In genomic region chr6:18667612-18668011, GRCh38 we compare ENCODE assay signal across 18 cellular contexts.
A peak's percentile ranks its signal among the peaks of the same experiment; 100 is the strongest.
DNase-seq lines count a peak whose midpoint lies in the region; ATAC-seq and TF ChIP-seq lines count a peak whose summit lies in the region.
"Had no signal": no experiment of that assay in that cellular context is flagged by ENCODE, and none has a peak within 500 bp of the region (broad histone marks: within the 10 kb centered on the region; RNA-seq: fewer than 3 reads in every experiment).

No MANE protein-coding gene starts in this region.

- no peak for TF ChIP-seq CTCF in GM23338 (conservative IDR thresholded peaks at IDR 0.05; ENCODE audit: low read depth in 2 of 2)
- no peak for TF ChIP-seq CTCF in hepatocyte (IDR thresholded peaks at IDR 0.05; ENCODE audit: poor library complexity)
- TF ChIP-seq CTCF in mucosa of descending colon (IDR thresholded peaks at IDR 0.05): no peak

- H3K36me3 Mint-ChIP-seq in GM23338 (ENCODE audit: low read depth): no peaks in the 10 kb centered on the region
- H3K36me3 Mint-ChIP-seq in activated T-cell treated with anti-CD3 and anti-CD28 coated beads, Interleukin-2, amount 50 U/mL, for 24 hours (ENCODE audit: low read depth): no peaks in the 10 kb centered on the region
- H3K36me3 Mint-ChIP-seq: CD8-positive, alpha-beta T cell had no signal

- H3K9me2 ChIP-seq in GM23338 (ENCODE audit: insufficient read depth): peaks cover 15% of the 10 kb centered on the region; the same call in 1 of the 2 replicates
- H3K9me2 ChIP-seq in hepatocyte (replicated peaks; ENCODE audit: insufficient read depth): no peaks in the 10 kb centered on the region

- WGBS in hepatocyte (ENCODE audit: low lambda C conversion rate, missing lambda C conversion rate): 53% methylated on average over 2 of the region's 2 CpGs

- H3K4me3 ChIP-seq in GM23338: no peak overlapping the region
- no peak overlapping the region for H3K4me3 ChIP-seq in hepatocyte
- no peak overlapping the region for H3K4me3 ChIP-seq in mucosa of descending colon
- H3K4me3 ChIP-seq: A549; BLaER1 treated with 17β-estradiol and CSF1 and Interleukin-3, amounts not matched to agents 10 nM and 100 nM had no signal

- H3K27me3 Mint-ChIP-seq in GM23338 (ENCODE audit: insufficient read depth, low read depth, poor library complexity): no peaks in the 10 kb centered on the region
- H3K27me3 Mint-ChIP-seq in activated T-cell treated with anti-CD3 and anti-CD28 coated beads, Interleukin-2, amount 50 U/mL, for 24 hours: no peaks in the 10 kb centered on the region
- H3K27me3 Mint-ChIP-seq: B cell; CD4-positive, alpha-beta T cell had no signal

- H3K79me2 ChIP-seq in GM23338 (replicated peaks; ENCODE audit: insufficient read depth): no peaks in the 10 kb centered on the region
- H3K79me2 ChIP-seq in hepatocyte: no peaks in the 10 kb centered on the region

- H3K27me3 ChIP-seq in GM23338 (ENCODE audit: insufficient read depth): no peaks in the 10 kb centered on the region
- H3K27me3 ChIP-seq in hepatocyte: peaks cover 5% of the 10 kb centered on the region
- H3K27me3 ChIP-seq: BLaER1 treated with 17β-estradiol and CSF1 and Interleukin-3, amounts not matched to agents 10 nM and 100 nM had no signal

- H4K20me1 ChIP-seq in GM23338 (replicated peaks; ENCODE audit: insufficient read depth) (no peaks in the 10 kb centered on the region), hepatocyte (ENCODE audit: insufficient read depth, poor library complexity, severe bottlenecking) (no peaks in the 10 kb centered on the region)
- H4K20me1 ChIP-seq: BLaER1 treated with 17β-estradiol and CSF1 and Interleukin-3, amounts not matched to agents 10 nM and 100 nM had no signal

- H3K4me2 ChIP-seq in GM23338: no peak overlapping the region
- H3K4me2 ChIP-seq in hepatocyte: no peak overlapping the region
- H3K4me2 ChIP-seq: A549; BLaER1 treated with 17β-estradiol and CSF1 and Interleukin-3, amounts not matched to agents 10 nM and 100 nM had no signal

- DNase-seq in GM23338 (ENCODE audit: low spot score) (no peak), hepatocyte (ENCODE audit: low spot score) (peak; percentile 7), mucosa of descending colon (no peak), KG1 (lab: John Stamatoyannopoulos, UW) (no peak)
- DNase-seq in activated T-cell treated with anti-CD3 and anti-CD28 coated beads, Interleukin-2, amount 50 U/mL, for 24 hours: no peak
- DNase-seq: AML-193; Caco-2; Calu3; CD4-positive, alpha-beta T cell; CD8-positive, alpha-beta T cell; DMS79 treated with DMSO at 0.1 percent for 48 hours; GF-D8 had no signal

- H3K27ac ChIP-seq in GM23338 (ENCODE audit: low read depth) (no peak overlapping the region), hepatocyte (no peak overlapping the region)
- H3K27ac ChIP-seq: 22Rv1; A549; BLaER1 treated with 17β-estradiol and CSF1 and Interleukin-3, amounts not matched to agents 10 nM and 100 nM; C4-2B had no signal

- H2AFZ ChIP-seq in GM23338 (peak overlapping the region; percentile 79; the same call in 1 of the 2 replicates), hepatocyte (no peak overlapping the region)

- no peaks in the 10 kb centered on the region for H3K9me3 Mint-ChIP-seq in GM23338
- H3K9me3 Mint-ChIP-seq in activated T-cell treated with anti-CD3 and anti-CD28 coated beads, Interleukin-2, amount 50 U/mL, for 24 hours: no peaks in the 10 kb centered on the region
- H3K9me3 Mint-ChIP-seq: CD4-positive, alpha-beta T cell had no signal

- no peak for ATAC-seq in GM23338
- peak; percentile 64 for ATAC-seq in mucosa of descending colon
- no peak for ATAC-seq in GM19397 (IDR thresholded peaks at IDR 0.05; ENCODE audit: unreplicated experiment)
- ATAC-seq: A549; CD8-positive, alpha-beta T cell had no signal

- H3K36me3 ChIP-seq in GM23338 (ENCODE audit: insufficient read depth) (peaks cover 3% of the 10 kb centered on the region; the same call in 1 of the 2 replicates), hepatocyte (replicated peaks; ENCODE audit: insufficient read depth, low read depth) (no peaks in the 10 kb centered on the region), mucosa of descending colon (ENCODE audit: low read depth) (no peaks in the 10 kb centered on the region)
- H3K36me3 ChIP-seq: BLaER1 treated with 17β-estradiol and CSF1 and Interleukin-3, amounts not matched to agents 10 nM and 100 nM had no signal

- H3K27ac Mint-ChIP-seq in GM23338: no peak overlapping the region
- no peak overlapping the region for H3K27ac Mint-ChIP-seq in activated T-cell treated with anti-CD3 and anti-CD28 coated beads, Interleukin-2, amount 50 U/mL, for 24 hours
- H3K27ac Mint-ChIP-seq: B cell; CD4-positive, alpha-beta T cell; CD8-positive, alpha-beta T cell had no signal

- no peaks in the 10 kb centered on the region for H3K4me1 ChIP-seq in GM23338 (ENCODE audit: insufficient read depth)
- no peaks in the 10 kb centered on the region for H3K4me1 ChIP-seq in hepatocyte (ENCODE audit: insufficient read depth)
- no peaks in the 10 kb centered on the region for H3K4me1 ChIP-seq in mucosa of descending colon (ENCODE audit: low read depth)
- H3K4me1 ChIP-seq: A549; BLaER1 treated with 17β-estradiol and CSF1 and Interleukin-3, amounts not matched to agents 10 nM and 100 nM; Caco-2 had no signal

- H3K9me3 ChIP-seq in hepatocyte (ENCODE audit: low read depth) (no peaks in the 10 kb centered on the region), mucosa of descending colon (no peaks in the 10 kb centered on the region)
- H3K9me3 ChIP-seq: A549; BLaER1 treated with 17β-estradiol and CSF1 and Interleukin-3, amounts not matched to agents 10 nM and 100 nM; Caco-2 had no signal

- H3F3A ChIP-seq in GM23338 (replicated peaks; ENCODE audit: low read depth): no peaks in the 10 kb centered on the region

- no peaks in the 10 kb centered on the region for H3K4me1 Mint-ChIP-seq in GM23338
- H3K4me1 Mint-ChIP-seq in activated T-cell treated with anti-CD3 and anti-CD28 coated beads, Interleukin-2, amount 50 U/mL, for 24 hours (ENCODE audit: low read depth): no peaks in the 10 kb centered on the region
- H3K4me1 Mint-ChIP-seq: B cell had no signal

- intact Hi-C loops in mucosa of descending colon (cut with DNase I, micrococcal nuclease): no loop called here

- no peak overlapping the region for H3K4me3 Mint-ChIP-seq in GM23338
- no peak overlapping the region for H3K4me3 Mint-ChIP-seq in activated T-cell treated with anti-CD3 and anti-CD28 coated beads, Interleukin-2, amount 50 U/mL, for 24 hours
- H3K4me3 Mint-ChIP-seq: B cell; CD4-positive, alpha-beta T cell; CD8-positive, alpha-beta T cell had no signal

TF ChIP-seq in GM23338, 12 proteins besides CTCF, POLR2A, EP300 and RAD21 (continues in another document):
- TF ChIP-seq ZNF331 (CRISPR knock-in tag; IDR thresholded peaks at IDR 0.05; ENCODE audit: low read depth): no peak
- no peak for TF ChIP-seq STAT1 (IDR thresholded peaks at IDR 0.05; ENCODE audit: unreplicated experiment)
- TF ChIP-seq CREB1 (CRISPR knock-in tag; IDR thresholded peaks at IDR 0.05; ENCODE audit: low read depth): no peak
- TF ChIP-seq ETS1 (IDR thresholded peaks at IDR 0.05): no peak
- TF ChIP-seq, protein P1, sequence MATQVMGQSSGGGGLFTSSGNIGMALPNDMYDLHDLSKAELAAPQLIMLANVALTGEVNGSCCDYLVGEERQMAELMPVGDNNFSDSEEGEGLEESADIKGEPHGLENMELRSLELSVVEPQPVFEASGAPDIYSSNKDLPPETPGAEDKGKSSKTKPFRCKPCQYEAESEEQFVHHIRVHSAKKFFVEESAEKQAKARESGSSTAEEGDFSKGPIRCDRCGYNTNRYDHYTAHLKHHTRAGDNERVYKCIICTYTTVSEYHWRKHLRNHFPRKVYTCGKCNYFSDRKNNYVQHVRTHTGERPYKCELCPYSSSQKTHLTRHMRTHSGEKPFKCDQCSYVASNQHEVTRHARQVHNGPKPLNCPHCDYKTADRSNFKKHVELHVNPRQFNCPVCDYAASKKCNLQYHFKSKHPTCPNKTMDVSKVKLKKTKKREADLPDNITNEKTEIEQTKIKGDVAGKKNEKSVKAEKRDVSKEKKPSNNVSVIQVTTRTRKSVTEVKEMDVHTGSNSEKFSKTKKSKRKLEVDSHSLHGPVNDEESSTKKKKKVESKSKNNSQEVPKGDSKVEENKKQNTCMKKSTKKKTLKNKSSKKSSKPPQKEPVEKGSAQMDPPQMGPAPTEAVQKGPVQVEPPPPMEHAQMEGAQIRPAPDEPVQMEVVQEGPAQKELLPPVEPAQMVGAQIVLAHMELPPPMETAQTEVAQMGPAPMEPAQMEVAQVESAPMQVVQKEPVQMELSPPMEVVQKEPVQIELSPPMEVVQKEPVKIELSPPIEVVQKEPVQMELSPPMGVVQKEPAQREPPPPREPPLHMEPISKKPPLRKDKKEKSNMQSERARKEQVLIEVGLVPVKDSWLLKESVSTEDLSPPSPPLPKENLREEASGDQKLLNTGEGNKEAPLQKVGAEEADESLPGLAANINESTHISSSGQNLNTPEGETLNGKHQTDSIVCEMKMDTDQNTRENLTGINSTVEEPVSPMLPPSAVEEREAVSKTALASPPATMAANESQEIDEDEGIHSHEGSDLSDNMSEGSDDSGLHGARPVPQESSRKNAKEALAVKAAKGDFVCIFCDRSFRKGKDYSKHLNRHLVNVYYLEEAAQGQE (IDR thresholded peaks at IDR 0.05; ENCODE audit: unreplicated experiment): no peak
- TF ChIP-seq EZH2 (IDR thresholded peaks at IDR 0.05; ENCODE audit: low read depth, unreplicated experiment): no peak
- TF ChIP-seq ZNF114 (CRISPR knock-in tag; IDR thresholded peaks at IDR 0.05): no peak
